9 cellular contexts compared by ENCODE assay signal in the genomic region with DNA sequence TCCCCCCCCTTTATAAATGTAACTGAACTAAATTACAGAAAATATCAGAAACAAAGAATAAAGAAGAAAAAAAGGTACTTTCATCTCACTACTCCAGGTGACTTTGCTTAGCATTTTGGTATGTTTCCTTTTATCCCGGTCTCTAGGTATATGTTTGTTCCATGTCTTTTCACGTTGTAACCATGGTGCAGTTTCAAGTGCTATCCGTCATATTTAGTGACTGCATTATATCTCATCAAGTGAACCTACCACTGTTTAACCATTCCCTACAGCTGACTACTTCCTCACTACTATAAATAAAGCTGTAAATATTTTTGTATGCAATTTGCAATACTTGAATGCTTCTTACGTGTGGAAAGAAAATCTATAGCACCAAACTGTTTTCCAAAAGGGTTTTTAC. TPM values are rescaled to one million over a fixed set of nuclear protein-coding genes. Genes with fewer than 3 reads are reported as not detected.
DNase-seq lines count a peak whose midpoint lies in the region; ATAC-seq and TF ChIP-seq lines count a peak whose summit lies in the region.
"Had no signal": no experiment of that assay in that cellular context is flagged by ENCODE, and none has a peak within 500 bp of the region (broad histone marks: within the 10 kb centered on the region; RNA-seq: fewer than 3 reads in every experiment).

No MANE protein-coding gene starts in this region.

- H3K27ac Mint-ChIP-seq in activated T-helper 1 cell treated with anti-CD3 and anti-CD28 coated beads, Interleukin-12 subunit alpha, Interleukin-12 subunit beta, Interleukin-2, Interleukin-4 antibody, amounts not matched to agents 30 ng/mL and 10 ng/mL and 1 ng/mL, durations not matched to agents 14 hours and 24 hours and 36 hours, result peak overlapping the region; percentile 15

- peaks cover 7% of the 10 kb centered on the region for H3K9me3 Mint-ChIP-seq in activated T-helper 1 cell treated with anti-CD3 and anti-CD28 coated beads, Interleukin-12 subunit alpha, Interleukin-12 subunit beta, Interleukin-2, Interleukin-4 antibody, amounts not matched to agents 30 ng/mL and 10 ng/mL and 1 ng/mL, durations not matched to agents 14 hours and 24 hours and 36 hours

- ATAC-seq in GM18502 (IDR thresholded peaks at IDR 0.05; ENCODE audit: poor library complexity, unreplicated experiment), result no peak

- peaks cover 14% of the 10 kb centered on the region for H3K36me3 Mint-ChIP-seq in activated T-helper 1 cell treated with anti-CD3 and anti-CD28 coated beads, Interleukin-12 subunit alpha, Interleukin-12 subunit beta, Interleukin-2, Interleukin-4 antibody, amounts not matched to agents 30 ng/mL and 10 ng/mL and 1 ng/mL, durations not matched to agents 14 hours and 24 hours and 36 hours (ENCODE audit: low read depth)

- no peaks in the 10 kb centered on the region for H3K9me3 ChIP-seq in AG04450 (ENCODE audit: control insufficient read depth, insufficient read depth, low read length)
- 0 out of 2 replicates have a peak, but pooled peaks cover 5% of the 10 kb centered on the region for H3K9me3 ChIP-seq in SJCRH30 (replicated peaks)

- H3K27me3 ChIP-seq in AG04450 (ENCODE audit: control insufficient read depth, insufficient read depth, low read length) (no peaks in the 10 kb centered on the region), HL-60 (ENCODE audit: insufficient read depth, poor library complexity, severe bottlenecking) (no peaks in the 10 kb centered on the region), SJCRH30 (no peaks in the 10 kb centered on the region)

- H3K27ac ChIP-seq in AG04450 (ENCODE audit: low read depth, low read length) (no peak overlapping the region), HL-60 (replicated peaks) (peak overlapping the region; percentile 64), SJCRH30 (no peak overlapping the region)

- H3K36me3 ChIP-seq in SJCRH30, result peaks cover 22% of the 10 kb centered on the region

- TF ChIP-seq CTCF in AG04450 (IDR thresholded peaks at IDR 0.05; ENCODE audit: low read depth, low read length) (no peak), HL-60 (IDR thresholded peaks at IDR 0.05; ENCODE audit: insufficient read depth, low read length) (no peak)

- DNase-seq in AG04450 (ENCODE audit: low read depth, low spot score), result no peak
- no peak for DNase-seq in HL-60 (ENCODE audit: low read depth in 1 of 2, low spot score in 1 of 2)
- DNase-seq in activated T-helper 1 cell treated with anti-CD3 and anti-CD28 coated beads, Interleukin-12 subunit alpha, Interleukin-12 subunit beta, Interleukin-2, Interleukin-4 antibody, amounts not matched to agents 30 ng/mL and 10 ng/mL and 1 ng/mL, durations not matched to agents 14 hours and 24 hours and 36 hours (ENCODE audit: low spot score), result no peak
- DNase-seq in kidney glomerular epithelial cell (lab: John Stamatoyannopoulos, UW), result peak; percentile 40
- no peak for DNase-seq in SHP77 treated with DMSO at 0.1 percent for 48 hours (lab: John Stamatoyannopoulos, UW)
- DNase-seq in SJCRH30, result no peak
- no peak for DNase-seq in DMS 273 (lab: John Stamatoyannopoulos, UW; ENCODE audit: unreplicated experiment)

- H3K4me1 ChIP-seq in SJCRH30, result peaks cover 40% of the 10 kb centered on the region

- H3K27me3 Mint-ChIP-seq in activated T-helper 1 cell treated with anti-CD3 and anti-CD28 coated beads, Interleukin-12 subunit alpha, Interleukin-12 subunit beta, Interleukin-2, Interleukin-4 antibody, amounts not matched to agents 30 ng/mL and 10 ng/mL and 1 ng/mL, durations not matched to agents 14 hours and 24 hours and 36 hours (ENCODE audit: insufficient read depth), result no peaks in the 10 kb centered on the region

- intact Hi-C loops in activated T-helper 1 cell treated with anti-CD3 and anti-CD28 coated beads, Interleukin-12 subunit alpha, Interleukin-12 subunit beta, Interleukin-2, Interleukin-4 antibody, amounts not matched to agents 30 ng/mL and 10 ng/mL and 1 ng/mL, durations not matched to agents 14 hours and 24 hours and 36 hours (cut with micrococcal nuclease), result loop anchor here (1.0 to 10.0 kb wide), 5 partner anchors 98 to 800 kb away; a partner anchor contains a TSS

- H3K4me3 ChIP-seq in AG04450 (ENCODE audit: low read depth, low read length) (peak overlapping the region; percentile 89), HL-60 (replicated peaks; ENCODE audit: insufficient read depth, low read length) (peak overlapping the region; percentile 56), SJCRH30 (no peak overlapping the region)

- POLR2A ChIA-PET in AG04450 (lab: Yijun Ruan, JAX), result no interaction called here

- CTCF ChIA-PET in AG04450 (lab: Charles Lee), result interaction anchor here (1.2 kb wide), 1 partner anchor 54 kb away, joined by 6 read pairs; a partner anchor contains a TSS

- H3K4me1 Mint-ChIP-seq in activated T-helper 1 cell treated with anti-CD3 and anti-CD28 coated beads, Interleukin-12 subunit alpha, Interleukin-12 subunit beta, Interleukin-2, Interleukin-4 antibody, amounts not matched to agents 30 ng/mL and 10 ng/mL and 1 ng/mL, durations not matched to agents 14 hours and 24 hours and 36 hours (ENCODE audit: low read depth), result peaks cover 32% of the 10 kb centered on the region

- H3K4me3 Mint-ChIP-seq in activated T-helper 1 cell treated with anti-CD3 and anti-CD28 coated beads, Interleukin-12 subunit alpha, Interleukin-12 subunit beta, Interleukin-2, Interleukin-4 antibody, amounts not matched to agents 30 ng/mL and 10 ng/mL and 1 ng/mL, durations not matched to agents 14 hours and 24 hours and 36 hours, result peak overlapping the region; percentile 84

RNA-seq across cellular contexts. Expression of a gene that starts 2.2 kb away (rescaled TPM):
- polyA plus RNA-seq in AG04450 (2011; rRNA removed), result 89.8 and 113 TPM in 2 replicates
- polyA minus RNA-seq in AG04450 (2011; rRNA and poly(A)+ RNA removed), result 47.3 and 67.8 TPM in 2 replicates
- total RNA-seq in activated T-helper 1 cell treated with anti-CD3 and anti-CD28 coated beads, Interleukin-12 subunit alpha, Interleukin-12 subunit beta, Interleukin-2, Interleukin-4 antibody, amounts not matched to agents 30 ng/mL and 10 ng/mL and 1 ng/mL, durations not matched to agents 14 hours and 24 hours and 36 hours, result 61.7 and 61.8 TPM in 2 replicates
- total RNA-seq in SJCRH30 (2014; rRNA removed; shearing (Covaris generic)), result 76.5 and 83.7 TPM in 2 replicates

RNA-seq across cellular contexts. Expression of a gene that starts 42.6 kb away (rescaled TPM):
- 11.5 and 15.1 TPM in 2 replicates for polyA plus RNA-seq in AG04450 (2011; rRNA removed)
- 7.0 and 7.6 TPM in 2 replicates for polyA minus RNA-seq in AG04450 (2011; rRNA and poly(A)+ RNA removed)
- 4.5 and 5.2 TPM in 2 replicates for total RNA-seq in activated T-helper 1 cell treated with anti-CD3 and anti-CD28 coated beads, Interleukin-12 subunit alpha, Interleukin-12 subunit beta, Interleukin-2, Interleukin-4 antibody, amounts not matched to agents 30 ng/mL and 10 ng/mL and 1 ng/mL, durations not matched to agents 14 hours and 24 hours and 36 hours
- 4.1 and 5.4 TPM in 2 replicates for total RNA-seq in SJCRH30 (2014; rRNA removed; shearing (Covaris generic))
- total RNA-seq: renal cortical epithelial cell had no signal

RNA-seq across cellular contexts. Expression of a gene that starts 53.4 kb away (rescaled TPM):
- polyA plus RNA-seq in AG04450 (2011; rRNA removed), result 16.7 and 17.3 TPM in 2 replicates
- polyA minus RNA-seq in AG04450 (2011; rRNA and poly(A)+ RNA removed), result 9.3 and 10.4 TPM in 2 replicates
- total RNA-seq in activated T-helper 1 cell treated with anti-CD3 and anti-CD28 coated beads, Interleukin-12 subunit alpha, Interleukin-12 subunit beta, Interleukin-2, Interleukin-4 antibody, amounts not matched to agents 30 ng/mL and 10 ng/mL and 1 ng/mL, durations not matched to agents 14 hours and 24 hours and 36 hours, result 24.2 and 29.0 TPM in 2 replicates
- total RNA-seq in SJCRH30 (2014; rRNA removed; shearing (Covaris generic)), result 11.2 and 12.3 TPM in 2 replicates
